Comparison of ENCODE assay signal across 8 cellular contexts in genomic region chr5:126801992-126802294, GRCh38. TPM values are rescaled to one million over a fixed set of nuclear protein-coding genes. Genes with fewer than 3 reads are reported as not detected.
DNase-seq lines count a peak whose midpoint lies in the region; ATAC-seq and TF ChIP-seq lines count a peak whose summit lies in the region.

No MANE protein-coding gene starts in this region.

- DNase-seq in EH (ENCODE audit: low read depth) (peak; percentile 73), kidney glomerular epithelial cell (lab: John Stamatoyannopoulos, UW) (peak; percentile 47), left ventricle myocardium superior (no peak)
- DNase-seq in stimulated activated CD8-positive, alpha-beta memory T cell treated with anti-CD3 and anti-CD28 coated beads, Interleukin-4, amount 100 ng/mL, for 48 hours = no peak
- no peak for DNase-seq in activated naive CD4-positive, alpha-beta T cell treated with anti-CD3 and anti-CD28 coated beads, Interleukin-2, amount 50 U/mL, for 16 hours

- no peak overlapping the region for H3K4me3 ChIP-seq in SU-DHL-6 (ENCODE audit: insufficient read depth, low read length, poor library complexity, severe bottlenecking)

- no peak overlapping the region for H3K9ac ChIP-seq in SU-DHL-6 (ENCODE audit: low read length)

- peaks cover 32% of the 10 kb centered on the region for H4K20me1 ChIP-seq in SU-DHL-6 (ENCODE audit: low read depth, low read length)

- no peak for TF ChIP-seq CTCF in SU-DHL-6 (IDR thresholded peaks at IDR 0.05; ENCODE audit: insufficient read depth, low read length, poor library complexity, severe bottlenecking)

- H3K4me2 ChIP-seq in SU-DHL-6 (ENCODE audit: low read depth, low read length, poor library complexity, severe bottlenecking) = peak overlapping the region; percentile 40

- no peaks in the 10 kb centered on the region for H3K9me3 ChIP-seq in SU-DHL-6 (ENCODE audit: insufficient read depth, low read length)

- H3F3A ChIP-seq in SU-DHL-6 (ENCODE audit: insufficient read depth) = peaks cover 57% of the 10 kb centered on the region

- peaks cover 20% of the 10 kb centered on the region for H3K36me3 ChIP-seq in SU-DHL-6 (ENCODE audit: low read length)

- intact Hi-C loops in left ventricle myocardium superior (cut with micrococcal nuclease) = no loop called here

- peaks cover 98% of the 10 kb centered on the region for H3K79me2 ChIP-seq in SU-DHL-6 (ENCODE audit: insufficient read depth, low read length)

- peak overlapping the region; percentile 38 for H3K27ac ChIP-seq in SU-DHL-6 (ENCODE audit: low read depth, low read length)

- H3K27me3 ChIP-seq in SU-DHL-6 (ENCODE audit: low read length) = no peaks in the 10 kb centered on the region

- no peak overlapping the region for H2AFZ ChIP-seq in SU-DHL-6 (ENCODE audit: low read depth, low read length, severe bottlenecking)

- H3K9me2 ChIP-seq in SU-DHL-6 (replicated peaks; ENCODE audit: insufficient read depth, low read length) = no peaks in the 10 kb centered on the region

- ATAC-seq in GM21825 (IDR thresholded peaks at IDR 0.05; ENCODE audit: unreplicated experiment) = peak; percentile 46
- ATAC-seq in left ventricle myocardium superior = no peak
- no peak for ATAC-seq in HG02610 (IDR thresholded peaks at IDR 0.05; ENCODE audit: unreplicated experiment)

RNA-seq across cellular contexts. Expression of gene LMNB1, which starts 25.0 kb away (rescaled TPM):
- total RNA-seq in left ventricle myocardium superior = 2.3 TPM

Comparison
In these comparisons a context has a peak if more than half of its experiments do, and no peak if none do; other contexts are left out.
1. DNase-seq: peak in EH (single experiment) and kidney glomerular epithelial cell (single experiment); none in stimulated activated CD8-positive, alpha-beta memory T cell treated with anti-CD3 and anti-CD28 coated beads, Interleukin-4, amount 100 ng/mL, for 48 hours (single experiment), activated naive CD4-positive, alpha-beta T cell treated with anti-CD3 and anti-CD28 coated beads, Interleukin-2, amount 50 U/mL, for 16 hours (single experiment) and left ventricle myocardium superior (single experiment).